In genomic region chr12:108526482-108527234, GRCh38 we compare ENCODE assay signal across 11 cellular contexts. TPM values are rescaled to one million over a fixed set of nuclear protein-coding genes. Genes with fewer than 3 reads are reported as not detected.
DNase-seq lines count a peak whose midpoint lies in the region; ATAC-seq and TF ChIP-seq lines count a peak whose summit lies in the region.
"Had no signal": no experiment of that assay in that cellular context is flagged by ENCODE, and none has a peak within 500 bp of the region (broad histone marks: within the 10 kb centered on the region; RNA-seq: fewer than 3 reads in every experiment).

No MANE protein-coding gene starts in this region.

- H3K9me3 Mint-ChIP-seq in natural killer cell, result no peaks in the 10 kb centered on the region

- H3K36me3 ChIP-seq in transverse colon (peaks cover 0 to 82% (median 38%) of the 10 kb centered on the region in 4 donors), right atrium auricular region (peaks cover 97% of the 10 kb centered on the region)

- no peak for TF ChIP-seq POLR2A in transverse colon (IDR thresholded peaks at IDR 0.05)

- H3K4me3 ChIP-seq in transverse colon (no peak overlapping the region), right atrium auricular region (no peak overlapping the region)
- H3K4me3 ChIP-seq: PC-9, spleen had no signal

- no peak for TF ChIP-seq EP300 in transverse colon (IDR thresholded peaks at IDR 0.05; ENCODE audit: low read depth)

- H3K36me3 Mint-ChIP-seq in natural killer cell, result peaks cover 7% of the 10 kb centered on the region

- intact Hi-C loops in natural killer cell (cut with micrococcal nuclease) (no loop called here), transverse colon (cut with DNase I; ENCODE audit: low total_unique reads) (no loop called here)

- peak; percentile 58 for ATAC-seq in HG03139 (IDR thresholded peaks at IDR 0.05; ENCODE audit: unreplicated experiment)
- ATAC-seq in natural killer cell, result peak in 2 of 3 donors; percentile 50 to 59

- no peaks in the 10 kb centered on the region for H3K9me3 ChIP-seq in transverse colon
- no peaks in the 10 kb centered on the region for H3K9me3 ChIP-seq in right atrium auricular region
- H3K9me3 ChIP-seq: spleen had no signal

- H3K27me3 Mint-ChIP-seq in natural killer cell (ENCODE audit: low read depth in 2 of 2), result no peaks in the 10 kb centered on the region

- WGBS in transverse colon (ENCODE audit: low coverage in 1 of 2), 2 donors, result 84% methylated on average over 11 of the region's 11 CpGs; no CpG with 5 or more reads in 1 of the 2 donors

- peak overlapping the region; percentile 21 to 72 for H3K27ac Mint-ChIP-seq in natural killer cell

- peaks cover 11 to 18% of the 10 kb centered on the region in 2 donors for H3K4me1 Mint-ChIP-seq in natural killer cell

- H3K27ac ChIP-seq in transverse colon (no peak overlapping the region), right atrium auricular region (no peak overlapping the region)
- H3K27ac ChIP-seq: PC-9, spleen had no signal

- TF ChIP-seq CTCF in natural killer cell (IDR thresholded peaks at IDR 0.05) (no peak), transverse colon (IDR thresholded peaks at IDR 0.05) (no peak), right atrium auricular region (IDR thresholded peaks at IDR 0.05) (no peak)

- H3K4me1 ChIP-seq in transverse colon (no peaks in the 10 kb centered on the region), right atrium auricular region (no peaks in the 10 kb centered on the region)
- H3K4me1 ChIP-seq: spleen had no signal

- DNase-seq in EH (ENCODE audit: low read depth) (peak; percentile 67), astrocyte of the hippocampus (ENCODE audit: low read depth, low spot score) (peak; percentile 69), natural killer cell (no peak), transverse colon (no peak), inferior parietal cortex (ENCODE audit: extremely low spot score) (no peak), activated gamma-delta T cell treated with Interleukin-2 at 50 U/mL for 16 hours (no peak), right atrium auricular region (ENCODE audit: low spot score) (no peak)
- DNase-seq: NCI-H187 treated with DMSO at 0.1 percent for 48 hours, PC-9, spleen had no signal

- no peaks in the 10 kb centered on the region for H3K27me3 ChIP-seq in transverse colon
- H3K27me3 ChIP-seq in right atrium auricular region, result no peaks in the 10 kb centered on the region
- H3K27me3 ChIP-seq: spleen had no signal

- in situ Hi-C loops in transverse colon (cut with MboI; ENCODE audit: low pct_ligation_motif_present in 1 of 4, low pct_unique_long_range_greater_than_20kb in 1 of 4, low sequenced_read_pairs in 3 of 4), result no loop called here

- H3K4me3 Mint-ChIP-seq in natural killer cell, result no peak overlapping the region

RNA-seq across cellular contexts. Expression of gene FICD, which starts 11.6 kb away (rescaled TPM):
- total RNA-seq in natural killer cell (1 to 10 TPM; 3.9 to 7.5 (median 6.6) TPM), transverse colon (1 to 10 TPM; 1.1 to 9.6 (median 6.2) TPM), right atrium auricular region (1 to 10 TPM; 2.6 to 7.5 TPM)

RNA-seq across cellular contexts. Expression of gene SART3, which starts 34.3 kb away (rescaled TPM):
- total RNA-seq in natural killer cell, result 100 to 1,000 TPM in 1 of 3 donors, 10 to 100 TPM in 2; 76.5 to 107 (median 78.3) TPM
- total RNA-seq in transverse colon, result 100 to 1,000 TPM in 1 of 4 donors, 10 to 100 TPM in 3; 25.3 to 177 (median 77.4) TPM
- total RNA-seq in right atrium auricular region, result 10 to 100 TPM; 33.4 to 44.4 TPM

RNA-seq across cellular contexts. Expression of gene ISCU, which starts 35.7 kb away (rescaled TPM):
- total RNA-seq in natural killer cell (100 to 1,000 TPM in 1 of 3 donors, 10 to 100 TPM in 2; 86.9 to 103 (median 97.4) TPM), transverse colon (100 to 1,000 TPM; 113 to 155 (median 130) TPM), right atrium auricular region (100 to 1,000 TPM; 421 to 433 TPM)

Comparison
In these comparisons a context has a peak if more than half of its experiments do, and no peak if none do; other contexts are left out.
1. DNase-seq: peak in EH (single experiment) and astrocyte of the hippocampus (single experiment); none in natural killer cell (single experiment), transverse colon (single experiment), inferior parietal cortex (single experiment), activated gamma-delta T cell treated with Interleukin-2 at 50 U/mL for 16 hours (single experiment) and right atrium auricular region (single experiment).